Comparison of ENCODE assay signal across 7 cellular contexts in genomic region chr6:157463743-157464135, GRCh38.
A peak's percentile ranks its signal among the peaks of the same experiment; 100 is the strongest.
DNase-seq lines count a peak whose midpoint lies in the region; ATAC-seq and TF ChIP-seq lines count a peak whose summit lies in the region.
"Not testable (repeated sequence)": the region's sequence is repeated elsewhere in the genome, so short reads cannot be mapped to it uniquely, and the experiment has no call there.

No MANE protein-coding gene starts in this region.

- not testable (repeated sequence) for H3K27me3 ChIP-seq in HCT116 (ENCODE audit: insufficient read depth, low read length); PC-9 (ENCODE audit: insufficient read depth, low read depth)

- not testable (repeated sequence) for H3K27ac ChIP-seq in HCT116 (ENCODE audit: low read depth, low read length)
- H3K27ac ChIP-seq in PC-9, result peak overlapping the region; percentile 20; the same call in 1 of the 2 replicates

- BruUV-seq in HCT116 (replicated peaks; lab: Mats Ljungman, UMichigan); PC-9 (replicated peaks; lab: Mats Ljungman, UMichigan): not testable (repeated sequence)

- CTCF ChIA-PET in HCT116 (lab: Charles Lee), result not testable (repeated sequence)
- CTCF ChIA-PET in PC-9 (lab: Charles Lee), result interaction anchor here (0.6 to 0.8 kb wide), 2 partner anchors 84 to 140 kb away, joined by 3 to 15 read pairs; no protein-coding TSS in a partner anchor
- CTCF ChIA-PET in activated B cell treated with CpG ODN at 0.5 μM for 24 hours (lab: Charles Lee), result interaction anchor here (1.3 to 1.8 kb wide), 3 partner anchors 62 to 149 kb away, joined by 3 to 4 read pairs (median 3); no protein-coding TSS in a partner anchor
- CTCF ChIA-PET in activated CD8-positive, alpha-beta memory T cell treated with anti-CD3 and anti-CD28 coated beads, Interleukin-2, amount 10 ng/mL, durations not matched to agents 7 days and 5 days (lab: Charles Lee), result interaction anchor here (1.4 to 1.5 kb wide), 2 partner anchors 86 to 203 kb away, joined by 3 to 4 read pairs; no protein-coding TSS in a partner anchor

- not testable (repeated sequence) for H3K27me3 Mint-ChIP-seq in activated B cell treated with CpG ODN at 0.5 μM for 24 hours; activated CD8-positive, alpha-beta memory T cell treated with anti-CD3 and anti-CD28 coated beads, Interleukin-2, amount 10 ng/mL, durations not matched to agents 7 days and 5 days; activated T-helper 2 cell treated with anti-CD3 and anti-CD28 coated beads, Interferon-gamma antibody, Interleukin-2, Interleukin-4, amounts not matched to agents 10 μg/mL and 5 μg/mL and 100 μg/mL, durations not matched to agents 14 hours and 24 hours and 36 hours (ENCODE audit: low read depth); memory B cell; stimulated activated memory B cell treated with anti-CD40 and anti-IgM and Interleukin-4, amounts not matched to agents 10 μg/mL and 1 μg/mL and 100 μg/mL, for 72 hours

- H3K4me1 ChIP-seq in HCT116 (ENCODE audit: control insufficient read depth in 1 of 2, insufficient read depth in 2 of 2, low read length in 2 of 2), result peaks cover 0 to 13% of the 10 kb centered on the region in 2 experiments; a peak in 2 of 4 replicates
- peaks cover 31% of the 10 kb centered on the region for H3K4me1 ChIP-seq in PC-9 (replicated peaks; ENCODE audit: insufficient read depth)

- H3K4me1 Mint-ChIP-seq in activated B cell treated with CpG ODN at 0.5 μM for 24 hours (peaks cover 68% of the 10 kb centered on the region), memory B cell (peaks cover 23% of the 10 kb centered on the region)
- H3K4me1 Mint-ChIP-seq in activated CD8-positive, alpha-beta memory T cell treated with anti-CD3 and anti-CD28 coated beads, Interleukin-2, amount 10 ng/mL, durations not matched to agents 7 days and 5 days, result peaks cover 46% of the 10 kb centered on the region
- peaks cover 63% of the 10 kb centered on the region for H3K4me1 Mint-ChIP-seq in activated T-helper 2 cell treated with anti-CD3 and anti-CD28 coated beads, Interferon-gamma antibody, Interleukin-2, Interleukin-4, amounts not matched to agents 10 μg/mL and 5 μg/mL and 100 μg/mL, durations not matched to agents 14 hours and 24 hours and 36 hours (ENCODE audit: low read depth)
- peaks cover 44% of the 10 kb centered on the region for H3K4me1 Mint-ChIP-seq in stimulated activated memory B cell treated with anti-CD40 and anti-IgM and Interleukin-4, amounts not matched to agents 10 μg/mL and 1 μg/mL and 100 μg/mL, for 72 hours

- not testable (repeated sequence) for H3K9me2 ChIP-seq in HCT116 (ENCODE audit: insufficient read depth); PC-9 (ENCODE audit: insufficient read depth)

- H3K9me3 ChIP-seq in HCT116 (ENCODE audit: control insufficient read depth in 1 of 2, insufficient read depth in 1 of 2, low read depth in 1 of 2, low read length in 2 of 2); PC-9 (ENCODE audit: insufficient read depth, low read depth): not testable (repeated sequence)

- peaks cover 13% of the 10 kb centered on the region for H3F3A ChIP-seq in PC-9 (ENCODE audit: insufficient read depth, low read depth)

- not testable (repeated sequence) for H3K79me2 ChIP-seq in HCT116 (ENCODE audit: insufficient read depth, low read length)
- H3K79me2 ChIP-seq in PC-9 (ENCODE audit: low read depth), result peaks cover 20% of the 10 kb centered on the region

- H4K20me1 ChIP-seq in HCT116 (ENCODE audit: insufficient read depth); PC-9 (ENCODE audit: insufficient read depth): not testable (repeated sequence)

- not testable (repeated sequence) for DNase-seq in HCT116 (ENCODE audit: low read depth, low spot score); activated B cell treated with CpG ODN at 0.5 μM for 24 hours; activated CD8-positive, alpha-beta memory T cell treated with anti-CD3 and anti-CD28 coated beads, Interleukin-2, amount 10 ng/mL, durations not matched to agents 7 days and 5 days; activated T-helper 2 cell treated with anti-CD3 and anti-CD28 coated beads, Interferon-gamma antibody, Interleukin-2, Interleukin-4, amounts not matched to agents 10 μg/mL and 5 μg/mL and 100 μg/mL, durations not matched to agents 14 hours and 24 hours and 36 hours (ENCODE audit: low spot score); memory B cell (ENCODE audit: low spot score in 2 of 2)
- peak in 1 of 2 experiments; percentile 1 for DNase-seq in PC-9

- H3K27ac Mint-ChIP-seq in activated B cell treated with CpG ODN at 0.5 μM for 24 hours, result peak overlapping the region; percentile 78
- H3K27ac Mint-ChIP-seq in activated CD8-positive, alpha-beta memory T cell treated with anti-CD3 and anti-CD28 coated beads, Interleukin-2, amount 10 ng/mL, durations not matched to agents 7 days and 5 days, result peak overlapping the region; percentile 25
- peak overlapping the region; percentile 31 for H3K27ac Mint-ChIP-seq in activated T-helper 2 cell treated with anti-CD3 and anti-CD28 coated beads, Interferon-gamma antibody, Interleukin-2, Interleukin-4, amounts not matched to agents 10 μg/mL and 5 μg/mL and 100 μg/mL, durations not matched to agents 14 hours and 24 hours and 36 hours
- H3K27ac Mint-ChIP-seq in memory B cell, result peak overlapping the region; percentile 56
- H3K27ac Mint-ChIP-seq in stimulated activated memory B cell treated with anti-CD40 and anti-IgM and Interleukin-4, amounts not matched to agents 10 μg/mL and 1 μg/mL and 100 μg/mL, for 72 hours, result peak overlapping the region; percentile 99

- TF ChIP-seq CTCF in HCT116 (IDR thresholded peaks at IDR 0.05 in 2 of 3, conservative IDR thresholded peaks at IDR 0.05 in 1 of 3; ENCODE audit: borderline replicate concordance in 1 of 3, insufficient read depth in 1 of 3, low read depth in 2 of 3, low read length in 2 of 3); PC-9 (conservative IDR thresholded peaks at IDR 0.05); activated B cell treated with CpG ODN at 0.5 μM for 24 hours (IDR thresholded peaks at IDR 0.05): not testable (repeated sequence)

- not testable (repeated sequence) for H3K36me3 Mint-ChIP-seq in activated B cell treated with CpG ODN at 0.5 μM for 24 hours (ENCODE audit: low read depth); activated T-helper 2 cell treated with anti-CD3 and anti-CD28 coated beads, Interferon-gamma antibody, Interleukin-2, Interleukin-4, amounts not matched to agents 10 μg/mL and 5 μg/mL and 100 μg/mL, durations not matched to agents 14 hours and 24 hours and 36 hours (ENCODE audit: low read depth); memory B cell; stimulated activated memory B cell treated with anti-CD40 and anti-IgM and Interleukin-4, amounts not matched to agents 10 μg/mL and 1 μg/mL and 100 μg/mL, for 72 hours
- peaks cover 10% of the 10 kb centered on the region for H3K36me3 Mint-ChIP-seq in activated CD8-positive, alpha-beta memory T cell treated with anti-CD3 and anti-CD28 coated beads, Interleukin-2, amount 10 ng/mL, durations not matched to agents 7 days and 5 days

- H3K9me3 Mint-ChIP-seq in activated B cell treated with CpG ODN at 0.5 μM for 24 hours; activated CD8-positive, alpha-beta memory T cell treated with anti-CD3 and anti-CD28 coated beads, Interleukin-2, amount 10 ng/mL, durations not matched to agents 7 days and 5 days (ENCODE audit: low read depth); activated T-helper 2 cell treated with anti-CD3 and anti-CD28 coated beads, Interferon-gamma antibody, Interleukin-2, Interleukin-4, amounts not matched to agents 10 μg/mL and 5 μg/mL and 100 μg/mL, durations not matched to agents 14 hours and 24 hours and 36 hours; memory B cell; stimulated activated memory B cell treated with anti-CD40 and anti-IgM and Interleukin-4, amounts not matched to agents 10 μg/mL and 1 μg/mL and 100 μg/mL, for 72 hours: not testable (repeated sequence)

- not testable (repeated sequence) for ATAC-seq in HCT116; activated B cell treated with CpG ODN at 0.5 μM for 24 hours (ENCODE audit: low read depth); activated CD8-positive, alpha-beta memory T cell treated with anti-CD3 and anti-CD28 coated beads, Interleukin-2, amount 10 ng/mL, durations not matched to agents 7 days and 5 days; memory B cell (ENCODE audit: low read depth); stimulated activated memory B cell treated with anti-CD40 and anti-IgM and Interleukin-4, amounts not matched to agents 10 μg/mL and 1 μg/mL and 100 μg/mL, for 72 hours

- not testable (repeated sequence) for H3K9ac ChIP-seq in HCT116 (ENCODE audit: low read length)

- POLR2A ChIA-PET in HCT116 (lab: Charles Lee); PC-9 (lab: Charles Lee; ENCODE audit: unreplicated experiment): not testable (repeated sequence)
- POLR2A ChIA-PET in activated B cell treated with CpG ODN at 0.5 μM for 24 hours (lab: Charles Lee), result interaction anchor here (1.4 to 4.5 kb wide), 5 partner anchors 8 to 98 kb away, joined by 5 to 34 read pairs (median 9); no protein-coding TSS in a partner anchor

- not testable (repeated sequence) for TF ChIP-seq POLR2A in HCT116 (IDR thresholded peaks at IDR 0.05; ENCODE audit: borderline replicate concordance, extremely low read depth, insufficient read depth, insufficient read length)

- peak overlapping the region; percentile 24 for H3K4me3 Mint-ChIP-seq in activated B cell treated with CpG ODN at 0.5 μM for 24 hours
- not testable (repeated sequence) for H3K4me3 Mint-ChIP-seq in activated CD8-positive, alpha-beta memory T cell treated with anti-CD3 and anti-CD28 coated beads, Interleukin-2, amount 10 ng/mL, durations not matched to agents 7 days and 5 days; activated T-helper 2 cell treated with anti-CD3 and anti-CD28 coated beads, Interferon-gamma antibody, Interleukin-2, Interleukin-4, amounts not matched to agents 10 μg/mL and 5 μg/mL and 100 μg/mL, durations not matched to agents 14 hours and 24 hours and 36 hours (ENCODE audit: low read depth); memory B cell; stimulated activated memory B cell treated with anti-CD40 and anti-IgM and Interleukin-4, amounts not matched to agents 10 μg/mL and 1 μg/mL and 100 μg/mL, for 72 hours

- 0 out of 2 replicates have a peak overlapping the region, but pooled peaks have one; percentile 1 for H3K4me2 ChIP-seq in HCT116 (ENCODE audit: low read length)
- H3K4me2 ChIP-seq in PC-9, result peak overlapping the region; percentile 47

- intact Hi-C loops in HCT116 (cut with micrococcal nuclease); PC-9 (cut with micrococcal nuclease; ENCODE audit: unreplicated experiment): not testable (repeated sequence)
- intact Hi-C loops in activated B cell treated with CpG ODN at 0.5 μM for 24 hours (cut with micrococcal nuclease), result loop anchor here (1.0 to 10.0 kb wide), 3 partner anchors 301 to 769 kb away; partner anchors contain the start of gene SNX9
- intact Hi-C loops in activated T-helper 2 cell treated with anti-CD3 and anti-CD28 coated beads, Interferon-gamma antibody, Interleukin-2, Interleukin-4, amounts not matched to agents 10 μg/mL and 5 μg/mL and 100 μg/mL, durations not matched to agents 14 hours and 24 hours and 36 hours (cut with micrococcal nuclease), result loop anchor here (2.0 to 10.0 kb wide), 7 partner anchors 39 to 1184 kb away; partner anchors contain the start of genes SNX9 and ZDHHC14

- H3K4me3 ChIP-seq in HCT116 (replicated peaks in 1 of 2; ENCODE audit: low read depth in 1 of 2, low read length in 2 of 2); PC-9: not testable (repeated sequence)

- H3K36me3 ChIP-seq in HCT116 (ENCODE audit: control insufficient read depth in 1 of 2, insufficient read depth in 2 of 2, low read length in 2 of 2); PC-9 (ENCODE audit: low read depth): not testable (repeated sequence)

- TF ChIP-seq RAD21 in HCT116 (IDR thresholded peaks at IDR 0.05; ENCODE audit: low read depth), result not testable (repeated sequence)

- H2AFZ ChIP-seq in HCT116 (ENCODE audit: low read depth, low read length, poor library complexity, severe bottlenecking); PC-9: not testable (repeated sequence)

- RAD21 ChIA-PET in HCT116 (lab: Charles Lee; ENCODE audit: low non-redundant PET in 1 of 2, low total read pairs in 2 of 2, uncharacterized antibody in 2 of 2, unreplicated experiment in 2 of 2), result not testable (repeated sequence)

Comparison
In these comparisons a context has a peak if more than half of its experiments do, and no peak if none do; other contexts are left out.
1. H3K27ac Mint-ChIP-seq: peak in every context shown above with its lines; median percentile 99 in stimulated activated memory B cell treated with anti-CD40 and anti-IgM and Interleukin-4, amounts not matched to agents 10 μg/mL and 1 μg/mL and 100 μg/mL, for 72 hours; 78 in activated B cell treated with CpG ODN at 0.5 μM for 24 hours; 56 in memory B cell; 31 in activated T-helper 2 cell treated with anti-CD3 and anti-CD28 coated beads, Interferon-gamma antibody, Interleukin-2, Interleukin-4, amounts not matched to agents 10 μg/mL and 5 μg/mL and 100 μg/mL, durations not matched to agents 14 hours and 24 hours and 36 hours; 25 in activated CD8-positive, alpha-beta memory T cell treated with anti-CD3 and anti-CD28 coated beads, Interleukin-2, amount 10 ng/mL, durations not matched to agents 7 days and 5 days.